In genomic region chr14:89206426-89206825, GRCh38 we compare ENCODE assay signal across 2 cellular contexts.
TF ChIP-seq lines count a peak whose summit lies in the region.

No MANE protein-coding gene starts in this region.

TF ChIP-seq in GM23338, 12 proteins besides CTCF, POLR2A, EP300 and RAD21 (continued from another document):
- TF ChIP-seq ZNF462 (CRISPR knock-in tag; IDR thresholded peaks at IDR 0.05) = no peak
- no peak for TF ChIP-seq NANOG (IDR thresholded peaks at IDR 0.05; ENCODE audit: borderline replicate concordance)
- TF ChIP-seq STAT1 (IDR thresholded peaks at IDR 0.05; ENCODE audit: unreplicated experiment) = no peak

TF ChIP-seq in K562, 482 proteins besides CTCF, POLR2A, EP300 and RAD21 (continued from another document):
- TF ChIP-seq, protein P1, sequence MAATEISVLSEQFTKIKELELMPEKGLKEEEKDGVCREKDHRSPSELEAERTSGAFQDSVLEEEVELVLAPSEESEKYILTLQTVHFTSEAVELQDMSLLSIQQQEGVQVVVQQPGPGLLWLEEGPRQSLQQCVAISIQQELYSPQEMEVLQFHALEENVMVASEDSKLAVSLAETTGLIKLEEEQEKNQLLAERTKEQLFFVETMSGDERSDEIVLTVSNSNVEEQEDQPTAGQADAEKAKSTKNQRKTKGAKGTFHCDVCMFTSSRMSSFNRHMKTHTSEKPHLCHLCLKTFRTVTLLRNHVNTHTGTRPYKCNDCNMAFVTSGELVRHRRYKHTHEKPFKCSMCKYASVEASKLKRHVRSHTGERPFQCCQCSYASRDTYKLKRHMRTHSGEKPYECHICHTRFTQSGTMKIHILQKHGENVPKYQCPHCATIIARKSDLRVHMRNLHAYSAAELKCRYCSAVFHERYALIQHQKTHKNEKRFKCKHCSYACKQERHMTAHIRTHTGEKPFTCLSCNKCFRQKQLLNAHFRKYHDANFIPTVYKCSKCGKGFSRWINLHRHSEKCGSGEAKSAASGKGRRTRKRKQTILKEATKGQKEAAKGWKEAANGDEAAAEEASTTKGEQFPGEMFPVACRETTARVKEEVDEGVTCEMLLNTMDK (IDR thresholded peaks at IDR 0.05; ENCODE audit: borderline replicate concordance, insufficient read depth, low read depth, low read length, poor library complexity, severe bottlenecking) = no peak
- no peak for TF ChIP-seq NFIX (CRISPR knock-in tag; IDR thresholded peaks at IDR 0.05; ENCODE audit: low read depth)
- TF ChIP-seq ARID1B (IDR thresholded peaks at IDR 0.05) = no peak
- peak; percentile 75 for TF ChIP-seq CBX8 (IDR thresholded peaks at IDR 0.05; ENCODE audit: borderline replicate concordance, extremely low read depth, low read depth, low read length, poor library complexity, severe bottlenecking)
- TF ChIP-seq PPARD (CRISPR knock-in tag; IDR thresholded peaks at IDR 0.05) = no peak
- TF ChIP-seq SIX5 (IDR thresholded peaks at IDR 0.05; ENCODE audit: borderline replicate concordance in 1 of 2, insufficient read depth in 1 of 2, low read depth in 1 of 2, low read length in 2 of 2) = no peak
- TF ChIP-seq SMC3 (conservative IDR thresholded peaks at IDR 0.05; ENCODE audit: insufficient read depth, low read depth, low read length) = no peak
- TF ChIP-seq ZFP1 (CRISPR knock-in tag; IDR thresholded peaks at IDR 0.05) = no peak
